1 cellular context compared by ENCODE assay signal in the genomic region with DNA sequence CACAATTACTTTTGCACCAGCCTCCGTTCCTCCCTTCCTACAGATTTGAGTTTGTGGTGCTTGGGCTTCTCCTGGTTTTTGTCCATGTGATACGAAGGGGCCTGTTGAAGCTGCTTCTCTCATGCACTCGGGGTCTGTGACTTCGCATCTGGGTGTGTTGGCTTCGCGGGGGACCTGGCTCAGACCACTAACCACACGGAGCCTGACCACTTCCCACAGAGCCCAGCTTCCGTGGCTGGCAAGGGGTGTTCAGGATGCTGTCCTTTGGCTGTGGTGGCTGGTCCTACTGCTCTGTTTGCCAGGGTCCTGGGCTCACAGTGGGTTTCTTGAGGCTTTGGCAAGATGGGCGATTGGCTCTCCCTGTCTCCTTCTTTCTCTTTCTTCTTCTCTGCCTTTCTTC.
TF ChIP-seq lines count a peak whose summit lies in the region.

No MANE protein-coding gene starts in this region.

TF ChIP-seq in H1, 55 proteins besides CTCF, POLR2A, EP300 and RAD21:
- TF ChIP-seq YY1 (IDR thresholded peaks at IDR 0.05; ENCODE audit: low read depth, low read length) (no peak), SIN3A (conservative IDR thresholded peaks at IDR 0.05 in 1 of 2, IDR thresholded peaks at IDR 0.05 in 1 of 2; ENCODE audit: low read depth in 1 of 2, low read length in 2 of 2) (no peak), SAP30 (IDR thresholded peaks at IDR 0.05; ENCODE audit: insufficient read depth, insufficient replicate concordance, low read length) (no peak), SIRT6 (IDR thresholded peaks at IDR 0.05; ENCODE audit: low read length) (no peak), HDAC2 (IDR thresholded peaks at IDR 0.05; ENCODE audit: borderline replicate concordance in 1 of 2, low read depth in 2 of 2, low read length in 2 of 2) (no peak), CHD1 (IDR thresholded peaks at IDR 0.05; ENCODE audit: low read depth, low read length) (no peak), TAF1 (IDR thresholded peaks at IDR 0.05; ENCODE audit: low read depth, low read length) (no peak), BACH1 (IDR thresholded peaks at IDR 0.05; ENCODE audit: low read length) (no peak), TBP (IDR thresholded peaks at IDR 0.05; ENCODE audit: low read depth, low read length) (no peak), EGR1 (IDR thresholded peaks at IDR 0.05; ENCODE audit: borderline replicate concordance, low read depth, low read length) (no peak), NRF1 (IDR thresholded peaks at IDR 0.05; ENCODE audit: low read depth, low read length) (no peak), SRF (IDR thresholded peaks at IDR 0.05; ENCODE audit: low read depth, low read length) (no peak), CTBP2 (IDR thresholded peaks at IDR 0.05; ENCODE audit: borderline replicate concordance, insufficient read depth, insufficient read length, low read length) (no peak), TCF12 (IDR thresholded peaks at IDR 0.05; ENCODE audit: low read depth, low read length) (no peak), NANOG (IDR thresholded peaks at IDR 0.05; ENCODE audit: insufficient read depth, low read depth, low read length, poor library complexity, severe bottlenecking) (no peak)
- TF ChIP-seq, protein P1, sequence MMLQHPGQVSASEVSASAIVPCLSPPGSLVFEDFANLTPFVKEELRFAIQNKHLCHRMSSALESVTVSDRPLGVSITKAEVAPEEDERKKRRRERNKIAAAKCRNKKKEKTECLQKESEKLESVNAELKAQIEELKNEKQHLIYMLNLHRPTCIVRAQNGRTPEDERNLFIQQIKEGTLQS (IDR thresholded peaks at IDR 0.05; ENCODE audit: insufficient read depth, low read depth, low read length), result no peak
TF ChIP-seq in H1: peak in this region for 0.
